ENCODE assay signal across 1 cellular context in the genomic region with DNA sequence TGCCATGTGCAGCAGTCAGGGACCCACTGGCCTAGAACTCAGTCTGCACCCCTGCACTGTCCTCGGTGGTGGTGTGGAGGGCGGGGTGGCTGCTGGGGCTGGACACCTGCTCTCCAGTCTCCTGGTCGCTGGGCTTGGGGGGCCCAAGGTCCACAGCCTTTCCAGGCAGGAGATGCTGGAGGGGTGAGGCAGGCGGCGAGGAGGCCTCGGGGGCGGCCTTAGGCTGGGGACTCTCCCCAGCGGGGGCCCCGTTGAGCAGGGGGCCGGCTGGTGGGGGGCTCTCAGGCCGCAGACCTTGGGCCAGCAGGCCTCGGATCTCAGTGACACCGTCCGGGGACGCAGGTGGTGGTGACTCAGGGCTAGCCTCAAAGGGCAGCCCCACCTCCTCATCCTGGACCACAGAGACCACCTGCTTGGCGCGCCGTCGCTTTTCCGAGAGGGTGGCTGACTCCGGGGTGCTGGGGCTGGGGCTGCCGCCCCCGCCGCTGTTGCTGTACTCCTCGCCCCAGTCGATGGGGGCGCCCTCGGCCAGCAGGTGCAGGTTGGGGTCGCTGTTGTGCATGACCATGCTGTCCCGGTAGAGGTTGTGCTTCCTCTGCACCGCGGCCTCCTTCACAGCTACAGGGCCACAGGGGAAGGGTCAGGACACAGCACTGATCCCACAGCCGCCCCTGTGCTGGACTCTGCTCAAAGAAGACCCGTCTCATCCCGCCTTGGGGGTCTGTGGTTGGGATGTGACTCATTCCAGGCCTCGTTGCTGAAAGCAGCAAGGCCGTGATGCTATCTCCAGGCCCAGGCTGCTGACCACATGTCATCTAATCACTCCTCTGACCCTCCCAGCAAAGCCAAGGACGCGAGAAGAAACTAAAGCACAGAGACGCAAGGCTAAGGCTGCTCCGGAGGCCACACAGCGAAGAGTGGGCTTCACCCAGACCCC.
TF ChIP-seq lines count a peak whose summit lies in the region.

No MANE protein-coding gene starts in this region.

TF ChIP-seq in SK-N-SH treated with all-trans-retinoic acid at 6 μM for 48 hours, 23 proteins besides CTCF, POLR2A, EP300 and RAD21:
- TF ChIP-seq TCF4 (CRISPR knock-in tag; IDR thresholded peaks at IDR 0.05; ENCODE audit: borderline replicate concordance): peak; percentile 51; the same call in 1 of the 2 replicates
- no peak for TF ChIP-seq TOX (CRISPR knock-in tag; IDR thresholded peaks at IDR 0.05; ENCODE audit: borderline replicate concordance)
- no peak for TF ChIP-seq ZNF8 (CRISPR knock-in tag; IDR thresholded peaks at IDR 0.05)
- TF ChIP-seq CREB5 (CRISPR knock-in tag; IDR thresholded peaks at IDR 0.05; ENCODE audit: low read depth): no peak
